ENCODE assay signal across 9 cellular contexts in the genomic region with DNA sequence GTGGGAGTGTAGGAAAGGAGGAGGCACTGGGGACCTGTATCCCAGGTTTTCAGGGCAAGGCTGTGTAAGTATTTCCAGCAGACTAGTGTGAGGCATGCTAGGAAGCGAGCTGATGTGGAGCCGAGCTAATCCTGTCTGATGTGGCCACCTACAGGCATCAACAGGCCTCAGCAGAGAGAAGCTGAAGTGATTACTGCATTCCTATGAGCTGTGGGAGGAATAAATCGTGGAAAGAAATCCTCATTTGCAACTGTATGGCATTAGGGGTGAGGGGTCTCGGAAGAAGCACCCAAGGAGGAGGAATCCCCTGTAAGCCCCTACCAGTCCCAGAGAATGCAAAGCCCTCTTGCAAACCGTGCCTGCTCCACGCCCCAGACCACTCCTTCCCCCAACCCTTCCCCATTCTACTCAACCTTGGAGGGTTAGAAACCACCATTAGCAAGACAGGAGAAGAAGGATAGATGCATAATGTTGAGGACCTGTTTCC. TPM values are rescaled to one million over a fixed set of nuclear protein-coding genes. Genes with fewer than 3 reads are reported as not detected.
A peak's percentile ranks its signal among the peaks of the same experiment; 100 is the strongest.
DNase-seq lines count a peak whose midpoint lies in the region; ATAC-seq and TF ChIP-seq lines count a peak whose summit lies in the region.
"Had no signal": no experiment of that assay in that cellular context is flagged by ENCODE, and none has a peak within 500 bp of the region (broad histone marks: within the 10 kb centered on the region; RNA-seq: fewer than 3 reads in every experiment).

No MANE protein-coding gene starts in this region.

- 5 to 12% methylated on average over 6 of the region's 6 CpGs for WGBS in ectodermal cell, 2 experiments

- peak overlapping the region; percentile 80 for H3K27ac ChIP-seq in ectodermal cell (ENCODE audit: insufficient read depth, low read depth, low read length, poor library complexity, severe bottlenecking)

- H3K9me3 ChIP-seq in ectodermal cell (ENCODE audit: control insufficient read depth, low read length) = no peaks in the 10 kb centered on the region
- no peaks in the 10 kb centered on the region for H3K9me3 ChIP-seq in mucosa of descending colon

- no peaks in the 10 kb centered on the region for H3K36me3 ChIP-seq in ectodermal cell (ENCODE audit: control insufficient read depth, insufficient read depth, low read length)
- no peaks in the 10 kb centered on the region for H3K36me3 ChIP-seq in mucosa of descending colon (ENCODE audit: low read depth)

- H3K4me1 ChIP-seq in ectodermal cell (ENCODE audit: control insufficient read depth, insufficient read depth, low read length) (peaks cover 13% of the 10 kb centered on the region), mucosa of descending colon (ENCODE audit: low read depth) (no peaks in the 10 kb centered on the region)

- no peak for TF ChIP-seq POLR2A in erythroblast (IDR thresholded peaks at IDR 0.05; ENCODE audit: low read length)

- no peak for TF ChIP-seq CTCF in mucosa of descending colon (IDR thresholded peaks at IDR 0.05)

- intact Hi-C loops in mucosa of descending colon (cut with DNase I, micrococcal nuclease) = loop anchor here in 1 of 2 donors (10.0 kb wide), 1 partner anchor 246 kb away; no protein-coding TSS in a partner anchor

- DNase-seq in NCI-H2171 treated with DMSO at 0.1 percent for 48 hours (lab: John Stamatoyannopoulos, UW) = peak; percentile 42
- DNase-seq in NCI-H2171 (lab: John Stamatoyannopoulos, UW) = no peak
- DNase-seq in NCI-H2227 treated with DMSO at 0.1 percent for 48 hours (lab: John Stamatoyannopoulos, UW) = peak; percentile 58
- DNase-seq in mucosa of descending colon = no peak
- no peak for DNase-seq in erythroblast (lab: John Stamatoyannopoulos, UW)
- DNase-seq in stimulated activated CD4-positive, alpha-beta T cell treated with anti-CD3 and anti-CD28 coated beads, Interleukin-4, amount 100 ng/mL, for 24 hours = no peak

- ATAC-seq in mucosa of descending colon = peak; percentile 67
- no peak for ATAC-seq in HG03175 (IDR thresholded peaks at IDR 0.05; ENCODE audit: unreplicated experiment)

- no peaks in the 10 kb centered on the region for H3K27me3 ChIP-seq in ectodermal cell (ENCODE audit: control insufficient read depth, insufficient read depth, low read length, poor library complexity, severe bottlenecking)

- H3K4me3 ChIP-seq in ectodermal cell (ENCODE audit: insufficient read depth, low read depth, low read length) = no peak overlapping the region
- no peak overlapping the region for H3K4me3 ChIP-seq in mucosa of descending colon

RNA-seq across cellular contexts. Expression of a gene that starts 41.6 kb away (rescaled TPM):
- polyA plus RNA-seq in ectodermal cell (2013, experiment 1 of 4) = not detected
- not detected for polyA plus RNA-seq in ectodermal cell (2013, experiment 2 of 4)
- polyA plus RNA-seq in ectodermal cell (2013, experiment 3 of 4) = not detected
- polyA plus RNA-seq in ectodermal cell (2013, experiment 4 of 4) = not detected
- not detected for total RNA-seq in mucosa of descending colon
- total RNA-seq: subcutaneous adipose tissue had no signal

RNA-seq across cellular contexts. Expression of a gene that starts 43.8 kb away (rescaled TPM):
- polyA plus RNA-seq in ectodermal cell (2013, experiment 1 of 4) = not detected
- polyA plus RNA-seq in ectodermal cell (2013, experiment 2 of 4) = not detected
- not detected for polyA plus RNA-seq in ectodermal cell (2013, experiment 3 of 4)
- not detected for polyA plus RNA-seq in ectodermal cell (2013, experiment 4 of 4)
- total RNA-seq in mucosa of descending colon = 10 to 100 TPM in 1 of 3 donors, 1 to 10 TPM in 2; 2.4 to 11.1 (median 4.6) TPM

RNA-seq across cellular contexts. Expression of a gene that starts 49.5 kb away (rescaled TPM):
- not detected for polyA plus RNA-seq in ectodermal cell (2013, experiment 1 of 4)
- not detected for polyA plus RNA-seq in ectodermal cell (2013, experiment 2 of 4)
- not detected for polyA plus RNA-seq in ectodermal cell (2013, experiment 3 of 4)
- not detected for polyA plus RNA-seq in ectodermal cell (2013, experiment 4 of 4)
- total RNA-seq in mucosa of descending colon = not detected
- total RNA-seq: subcutaneous adipose tissue had no signal

Comparison
In these comparisons a context has a peak if more than half of its experiments do, and no peak if none do; other contexts are left out.
1. DNase-seq: peak in NCI-H2171 treated with DMSO at 0.1 percent for 48 hours (single experiment) and NCI-H2227 treated with DMSO at 0.1 percent for 48 hours (single experiment); none in NCI-H2171 (single experiment), mucosa of descending colon (0 of 3), erythroblast (0 of 2) and stimulated activated CD4-positive, alpha-beta T cell treated with anti-CD3 and anti-CD28 coated beads, Interleukin-4, amount 100 ng/mL, for 24 hours (single experiment).